Comparison of ENCODE assay signal across 2 cellular contexts in the genomic region with DNA sequence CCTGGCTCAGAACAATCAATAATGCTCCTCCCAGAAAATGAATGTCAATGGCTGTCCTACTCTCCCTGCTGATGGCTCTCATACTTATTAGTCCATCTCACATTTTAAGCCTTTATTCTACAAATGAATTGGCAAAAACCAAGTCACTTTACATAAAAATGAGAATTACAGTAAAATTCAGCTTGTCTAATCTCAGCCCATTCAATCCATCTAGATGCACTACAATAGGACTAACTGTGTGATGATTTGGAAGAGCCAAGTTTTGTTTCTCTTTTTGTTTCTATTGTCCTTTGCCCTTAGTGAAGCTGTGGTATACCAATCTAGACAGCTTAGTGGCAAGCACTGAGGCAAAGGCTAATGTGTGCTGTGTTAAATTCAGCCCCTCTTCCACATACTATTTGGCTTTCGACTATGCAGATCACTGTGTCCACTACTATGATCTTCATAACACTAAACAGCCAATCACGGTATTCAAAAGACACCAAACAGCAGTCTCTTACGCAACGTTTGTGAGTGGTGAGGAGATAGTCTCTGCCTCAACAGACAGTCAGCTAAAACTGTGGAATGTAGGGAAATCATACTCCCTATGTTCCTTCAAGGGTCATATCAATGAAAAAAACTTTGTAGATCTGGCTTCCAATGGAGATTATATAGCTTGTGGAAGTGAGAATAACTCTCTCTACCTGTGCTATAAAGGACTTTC.
TF ChIP-seq lines count a peak whose summit lies in the region.

No MANE protein-coding gene starts in this region.

TF ChIP-seq in GM23338, 12 proteins besides CTCF, POLR2A, EP300 and RAD21:
- no peak for TF ChIP-seq EZH2phosphoT487 (IDR thresholded peaks at IDR 0.05; ENCODE audit: unreplicated experiment)
- no peak for TF ChIP-seq NANOG (IDR thresholded peaks at IDR 0.05; ENCODE audit: borderline replicate concordance)
- TF ChIP-seq, protein P1, sequence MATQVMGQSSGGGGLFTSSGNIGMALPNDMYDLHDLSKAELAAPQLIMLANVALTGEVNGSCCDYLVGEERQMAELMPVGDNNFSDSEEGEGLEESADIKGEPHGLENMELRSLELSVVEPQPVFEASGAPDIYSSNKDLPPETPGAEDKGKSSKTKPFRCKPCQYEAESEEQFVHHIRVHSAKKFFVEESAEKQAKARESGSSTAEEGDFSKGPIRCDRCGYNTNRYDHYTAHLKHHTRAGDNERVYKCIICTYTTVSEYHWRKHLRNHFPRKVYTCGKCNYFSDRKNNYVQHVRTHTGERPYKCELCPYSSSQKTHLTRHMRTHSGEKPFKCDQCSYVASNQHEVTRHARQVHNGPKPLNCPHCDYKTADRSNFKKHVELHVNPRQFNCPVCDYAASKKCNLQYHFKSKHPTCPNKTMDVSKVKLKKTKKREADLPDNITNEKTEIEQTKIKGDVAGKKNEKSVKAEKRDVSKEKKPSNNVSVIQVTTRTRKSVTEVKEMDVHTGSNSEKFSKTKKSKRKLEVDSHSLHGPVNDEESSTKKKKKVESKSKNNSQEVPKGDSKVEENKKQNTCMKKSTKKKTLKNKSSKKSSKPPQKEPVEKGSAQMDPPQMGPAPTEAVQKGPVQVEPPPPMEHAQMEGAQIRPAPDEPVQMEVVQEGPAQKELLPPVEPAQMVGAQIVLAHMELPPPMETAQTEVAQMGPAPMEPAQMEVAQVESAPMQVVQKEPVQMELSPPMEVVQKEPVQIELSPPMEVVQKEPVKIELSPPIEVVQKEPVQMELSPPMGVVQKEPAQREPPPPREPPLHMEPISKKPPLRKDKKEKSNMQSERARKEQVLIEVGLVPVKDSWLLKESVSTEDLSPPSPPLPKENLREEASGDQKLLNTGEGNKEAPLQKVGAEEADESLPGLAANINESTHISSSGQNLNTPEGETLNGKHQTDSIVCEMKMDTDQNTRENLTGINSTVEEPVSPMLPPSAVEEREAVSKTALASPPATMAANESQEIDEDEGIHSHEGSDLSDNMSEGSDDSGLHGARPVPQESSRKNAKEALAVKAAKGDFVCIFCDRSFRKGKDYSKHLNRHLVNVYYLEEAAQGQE (IDR thresholded peaks at IDR 0.05; ENCODE audit: unreplicated experiment) = no peak
- no peak for TF ChIP-seq POLR2AphosphoS5 (IDR thresholded peaks at IDR 0.05; ENCODE audit: low read depth)
- no peak for TF ChIP-seq ZNF331 (CRISPR knock-in tag; IDR thresholded peaks at IDR 0.05; ENCODE audit: low read depth)
- TF ChIP-seq ZNF114 (CRISPR knock-in tag; IDR thresholded peaks at IDR 0.05) = no peak
TF ChIP-seq in GM23338: peak in this region for 0.

TF ChIP-seq in H1, 55 proteins besides CTCF, POLR2A, EP300 and RAD21:
- TF ChIP-seq CBX5 (IDR thresholded peaks at IDR 0.05; ENCODE audit: low read depth, low read length) = no peak
- TF ChIP-seq CEBPB (IDR thresholded peaks at IDR 0.05; ENCODE audit: low read depth, low read length) = peak; percentile 56; the same call in 1 of the 2 replicates
